In genomic region chr19:47230122-47230920, GRCh38 we compare ENCODE assay signal across 8 cellular contexts. TPM values are rescaled to one million over a fixed set of nuclear protein-coding genes. Genes with fewer than 3 reads are reported as not detected.
DNase-seq lines count a peak whose midpoint lies in the region; ATAC-seq and TF ChIP-seq lines count a peak whose summit lies in the region.

No MANE protein-coding gene starts in this region.

- ATAC-seq in upper lobe of left lung (ENCODE audit: low FRiP score in 2 of 2): peak in 1 of 2 donors; percentile 14

- intact Hi-C loops in head of caudate nucleus (cut with DNase I): no loop called here

- H3K27me3 ChIP-seq in upper lobe of left lung: no peaks in the 10 kb centered on the region

- H3K36me3 ChIP-seq in upper lobe of left lung: no peaks in the 10 kb centered on the region

- no peaks in the 10 kb centered on the region for H3K36me3 Mint-ChIP-seq in osteocyte (ENCODE audit: unreplicated experiment)

- H3K9me3 Mint-ChIP-seq in osteocyte (ENCODE audit: unreplicated experiment): no peaks in the 10 kb centered on the region

- peak; percentile 14 for TF ChIP-seq POLR2A in GM19193 (IDR thresholded peaks at IDR 0.05; ENCODE audit: extremely low read depth, insufficient read depth, insufficient read length)
- no peak for TF ChIP-seq POLR2A in upper lobe of left lung (IDR thresholded peaks at IDR 0.05)

- peaks cover 46 to 74% (median 59%) of the 10 kb centered on the region in 4 donors for H3K4me1 ChIP-seq in upper lobe of left lung

- H3K9me3 ChIP-seq in upper lobe of left lung: no peaks in the 10 kb centered on the region

- peak overlapping the region; percentile 90 to 99 (median 99) for H3K4me3 ChIP-seq in upper lobe of left lung

- H3K4me1 Mint-ChIP-seq in osteocyte (ENCODE audit: unreplicated experiment): peaks cover 34% of the 10 kb centered on the region

- 0% methylated on average over 2 of the region's 82 CpGs; no CpG with 5 or more reads in 1 of the 2 donors for WGBS in upper lobe of left lung, 2 donors

- H3K27ac ChIP-seq in upper lobe of left lung: peak overlapping the region; percentile 98 to 100 (median 100)

- no peak overlapping the region for H3K27ac Mint-ChIP-seq in osteocyte (ENCODE audit: unreplicated experiment)

- in situ Hi-C loops in ACHN (cut with HindIII; ENCODE audit: low pct_ligation_motif_present, low pct_unique_long_range_greater_than_20kb, low sequenced_read_pairs): no loop called here

- no peak for TF ChIP-seq EP300 in upper lobe of left lung (IDR thresholded peaks at IDR 0.05)

- no peaks in the 10 kb centered on the region for H3K27me3 Mint-ChIP-seq in osteocyte (ENCODE audit: unreplicated experiment)

- TF ChIP-seq CTCF in osteocyte (IDR thresholded peaks at IDR 0.05): peak; percentile 89
- peak; percentile 95 to 99 (median 96) for TF ChIP-seq CTCF in upper lobe of left lung (IDR thresholded peaks at IDR 0.05)

- H3K4me3 Mint-ChIP-seq in osteocyte (ENCODE audit: unreplicated experiment): peak overlapping the region; percentile 55

- DNase-seq in ACHN (peak; percentile 48), OCI-M1 (lab: John Stamatoyannopoulos, UW) (peak; percentile 76), head of caudate nucleus (peak in 36 of 42 donors; percentile 28 to 79 (median 59)), osteocyte (ENCODE audit: extremely low spot score, unreplicated experiment) (peak; percentile 92), upper lobe of left lung (peak; percentile 72 to 98), NCI-H2029 (lab: John Stamatoyannopoulos, UW) (no peak)
- peak; percentile 59 to 86 (median 68) for DNase-seq in activated naive CD4-positive, alpha-beta T cell (lab: John Stamatoyannopoulos, UW)

RNA-seq across cellular contexts. Expression of gene BBC3, which starts 0.7 kb away (rescaled TPM):
- total RNA-seq in osteocyte: 27.9 and 34.3 TPM in 2 replicates
- total RNA-seq in upper lobe of left lung: 10 to 100 TPM in 4 of 6 donors, 1 to 10 TPM in 2; 7.4 to 29.3 (median 15.9) TPM

RNA-seq across cellular contexts. Expression of gene CCDC9, which starts 26.0 kb away (rescaled TPM):
- total RNA-seq in osteocyte (34.6 and 35.1 TPM in 2 replicates), upper lobe of left lung (10 to 100 TPM; 18.2 to 91.1 (median 35.0) TPM)

RNA-seq across cellular contexts. Expression of gene INAFM1, which starts 44.4 kb away (rescaled TPM):
- 16.7 and 17.4 TPM in 2 replicates for total RNA-seq in osteocyte
- total RNA-seq in upper lobe of left lung: 10 to 100 TPM in 4 of 6 donors, 1 to 10 TPM in 1, under 1 TPM in 1; 0.59 to 28.3 (median 22.4) TPM
